ENCODE assay signal across 1 cellular context in the genomic region with DNA sequence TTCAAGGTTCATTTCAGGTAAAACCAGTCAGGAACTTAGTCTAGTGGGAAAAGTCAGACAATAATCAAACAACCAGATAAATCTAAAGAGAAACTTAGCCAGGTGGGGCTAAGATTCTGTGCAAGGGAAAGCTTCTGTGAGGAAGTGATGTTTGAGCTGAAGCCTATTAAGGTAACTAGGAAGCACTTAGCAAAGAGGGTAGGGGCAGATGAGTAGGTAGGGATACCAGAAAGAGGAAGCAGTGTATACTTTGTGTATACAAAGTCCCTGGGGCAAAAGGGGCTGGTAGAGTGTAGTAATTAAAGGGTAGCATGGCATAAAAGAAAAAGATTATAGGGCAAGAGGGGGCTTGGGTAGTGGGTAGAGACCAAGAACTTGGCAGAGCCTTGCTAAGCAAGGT.
A peak's percentile ranks its signal among the peaks of the same experiment; 100 is the strongest.
TF ChIP-seq lines count a peak whose summit lies in the region.

No MANE protein-coding gene starts in this region.

TF ChIP-seq in GM12878, 131 proteins besides CTCF, POLR2A, EP300 and RAD21:
- TF ChIP-seq STAT1 (conservative IDR thresholded peaks at IDR 0.05) (no peak), GABPA (IDR thresholded peaks at IDR 0.05; ENCODE audit: low read depth) (no peak), MEF2B (IDR thresholded peaks at IDR 0.05; ENCODE audit: partially characterized antibody, poor library complexity, severe bottlenecking) (peak; percentile 77), SRF (IDR thresholded peaks at IDR 0.05; ENCODE audit: low read depth in 2 of 2, low read length in 2 of 2) (peak; percentile 66 to 91; a peak in 3 of 4 replicates), CEBPZ (IDR thresholded peaks at IDR 0.05; ENCODE audit: low read depth, low read length) (no peak), BHLHE40 (IDR thresholded peaks at IDR 0.05; ENCODE audit: borderline replicate concordance in 1 of 2, low read depth in 2 of 2, low read length in 1 of 2) (no peak), PAX8 (IDR thresholded peaks at IDR 0.05) (peak; percentile 81; the same call in 1 of the 2 replicates), ZBTB33 (IDR thresholded peaks at IDR 0.05) (no peak), ELK1 (IDR thresholded peaks at IDR 0.05; ENCODE audit: low read depth, low read length) (0 out of 2 replicates have a peak, but pooled peaks have one; percentile 31), IKZF1 (conservative IDR thresholded peaks at IDR 0.05) (0 out of 2 replicates have a peak, but pooled peaks have one; percentile 18), ZBTB40 (IDR thresholded peaks at IDR 0.05; ENCODE audit: borderline replicate concordance) (peak; percentile 15; the same call in 1 of the 2 replicates), IKZF2 (IDR thresholded peaks at IDR 0.05) (peak; percentile 13 to 22; a peak in 1 of 4 replicates), USF1 (IDR thresholded peaks at IDR 0.05; ENCODE audit: borderline replicate concordance, extremely low read length, insufficient read depth, low read depth, low read length) (no peak), MXI1 (IDR thresholded peaks at IDR 0.05; ENCODE audit: low read depth, low read length) (no peak), SPI1 (IDR thresholded peaks at IDR 0.05; ENCODE audit: borderline replicate concordance, insufficient read depth, low read depth, low read length) (peak; percentile 63; the same call in 1 of the 2 replicates), MTA2 (IDR thresholded peaks at IDR 0.05; ENCODE audit: low read depth) (peak; percentile 68; the same call in 1 of the 2 replicates)
TF ChIP-seq in GM12878: peak in this region for 9.
